ENCODE assay signal across 28 cellular contexts in genomic region chr1:223020770-223021169, GRCh38.
"Had no signal": no experiment of that assay in that cellular context is flagged by ENCODE, and none has a peak within 500 bp of the region (broad histone marks: within the 10 kb centered on the region; RNA-seq: fewer than 3 reads in every experiment).

No MANE protein-coding gene starts in this region.

- H3K27me3 ChIP-seq: Peyer's patch, SJSA1 had no signal

- H3K4me1 ChIP-seq: Peyer's patch had no signal

- H3K36me3 ChIP-seq: Peyer's patch, SJSA1 had no signal

- H3K4me3 ChIP-seq: K562, Peyer's patch, SJSA1 had no signal

- H3K9me3 ChIP-seq: Peyer's patch, SJSA1, SK-N-SH had no signal

- H3K4me2 ChIP-seq: SK-N-SH had no signal

- H3K9ac ChIP-seq: SK-N-SH had no signal

- H3K27ac ChIP-seq: Peyer's patch, SJSA1 had no signal

- DNase-seq: activated CD4-positive, alpha-beta T cell treated with anti-CD3 and anti-CD28 coated beads for 36 hours; activated CD4-positive, alpha-beta T cell treated with anti-CD3 and anti-CD28 coated beads, Interleukin-2, amount 10 ng/mL, durations not matched to agents 7 days and 5 days; activated CD4-positive, alpha-beta T cell treated with anti-CD3 and anti-CD28 coated beads, Interleukin-2, amount 50 U/mL, for 48 hours; activated CD8-positive, alpha-beta T cell treated with anti-CD3 and anti-CD28 coated beads, Interleukin-2, amount 10 ng/mL, durations not matched to agents 7 days and 5 days; activated effector memory CD4-positive, alpha-beta T cell treated with Interleukin-2 at 50 U/mL for 16 hours; activated naive CD4-positive, alpha-beta T cell treated with anti-CD3 and anti-CD28 coated beads, Interleukin-2, amount 10 ng/mL, durations not matched to agents 7 days and 5 days; activated naive CD8-positive, alpha-beta T cell treated with anti-CD3 and anti-CD28 coated beads, Interleukin-2, amount 50 U/mL, for 24 hours; activated T-cell treated with anti-CD3 and anti-CD28 coated beads for 4 hours; activated T-cell treated with anti-CD3 and anti-CD28 coated beads, Interleukin-2, amount 50 U/mL, for 4 hours; anterior cingulate cortex; central memory CD4-positive, alpha-beta T cell; NCI-H1092 treated with DMSO at 0.1 percent for 48 hours; NCI-H1417 treated with DMSO at 0.1 percent for 48 hours; NCI-H187 treated with DMSO at 0.1 percent for 48 hours; NCI-H2081; NCI-H2171 treated with DMSO at 0.1 percent for 48 hours; NCI-H2227 treated with DMSO at 0.1 percent for 48 hours; NCI-H446; NCI-H510A treated with DMSO at 0.1 percent for 48 hours; NCI-H526 treated with DMSO at 0.1 percent for 48 hours; NCI-H774; PC-3; Peyer's patch; RPMI8226; SHP77 treated with DMSO at 0.1 percent for 48 hours; SK-N-SH had no signal
